In the genomic region with DNA sequence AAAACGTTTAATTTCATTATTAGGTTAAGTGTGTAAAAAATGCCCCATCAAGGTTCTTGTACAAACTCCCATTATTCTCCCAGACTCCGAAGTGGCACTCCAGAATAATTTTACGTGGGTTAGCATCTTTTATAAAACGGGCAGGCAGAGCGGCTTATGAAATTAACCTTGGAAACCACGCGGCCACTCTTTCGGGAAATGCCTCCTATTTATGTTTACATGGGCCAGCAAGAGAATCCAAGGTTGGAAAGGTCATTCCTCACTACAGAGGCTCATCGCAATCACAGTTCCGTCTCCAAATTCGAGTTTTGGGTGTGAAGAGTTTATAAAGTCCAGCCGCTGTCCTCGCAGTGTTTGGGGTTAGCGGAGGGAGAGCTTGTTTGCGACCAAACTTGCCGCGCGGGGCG, we compare ENCODE assay signal across 1 cellular context.
TF ChIP-seq lines count a peak whose summit lies in the region.

No MANE protein-coding gene starts in this region.

TF ChIP-seq in K562, 482 proteins besides CTCF, POLR2A, EP300 and RAD21 (continued from another document and continues in another):
- TF ChIP-seq, protein P1, sequence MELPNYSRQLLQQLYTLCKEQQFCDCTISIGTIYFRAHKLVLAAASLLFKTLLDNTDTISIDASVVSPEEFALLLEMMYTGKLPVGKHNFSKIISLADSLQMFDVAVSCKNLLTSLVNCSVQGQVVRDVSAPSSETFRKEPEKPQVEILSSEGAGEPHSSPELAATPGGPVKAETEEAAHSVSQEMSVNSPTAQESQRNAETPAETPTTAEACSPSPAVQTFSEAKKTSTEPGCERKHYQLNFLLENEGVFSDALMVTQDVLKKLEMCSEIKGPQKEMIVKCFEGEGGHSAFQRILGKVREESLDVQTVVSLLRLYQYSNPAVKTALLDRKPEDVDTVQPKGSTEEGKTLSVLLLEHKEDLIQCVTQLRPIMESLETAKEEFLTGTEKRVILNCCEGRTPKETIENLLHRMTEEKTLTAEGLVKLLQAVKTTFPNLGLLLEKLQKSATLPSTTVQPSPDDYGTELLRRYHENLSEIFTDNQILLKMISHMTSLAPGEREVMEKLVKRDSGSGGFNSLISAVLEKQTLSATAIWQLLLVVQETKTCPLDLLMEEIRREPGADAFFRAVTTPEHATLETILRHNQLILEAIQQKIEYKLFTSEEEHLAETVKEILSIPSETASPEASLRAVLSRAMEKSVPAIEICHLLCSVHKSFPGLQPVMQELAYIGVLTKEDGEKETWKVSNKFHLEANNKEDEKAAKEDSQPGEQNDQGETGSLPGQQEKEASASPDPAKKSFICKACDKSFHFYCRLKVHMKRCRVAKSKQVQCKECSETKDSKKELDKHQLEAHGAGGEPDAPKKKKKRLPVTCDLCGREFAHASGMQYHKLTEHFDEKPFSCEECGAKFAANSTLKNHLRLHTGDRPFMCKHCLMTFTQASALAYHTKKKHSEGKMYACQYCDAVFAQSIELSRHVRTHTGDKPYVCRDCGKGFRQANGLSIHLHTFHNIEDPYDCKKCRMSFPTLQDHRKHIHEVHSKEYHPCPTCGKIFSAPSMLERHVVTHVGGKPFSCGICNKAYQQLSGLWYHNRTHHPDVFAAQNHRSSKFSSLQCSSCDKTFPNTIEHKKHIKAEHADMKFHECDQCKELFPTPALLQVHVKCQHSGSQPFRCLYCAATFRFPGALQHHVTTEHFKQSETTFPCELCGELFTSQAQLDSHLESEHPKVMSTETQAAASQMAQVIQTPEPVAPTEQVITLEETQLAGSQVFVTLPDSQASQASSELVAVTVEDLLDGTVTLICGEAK (IDR thresholded peaks at IDR 0.05) = peak; percentile 54; the same call in 1 of the 2 replicates
- TF ChIP-seq, protein P1 (CRISPR knock-in tag; IDR thresholded peaks at IDR 0.05) = no peak
- TF ChIP-seq ZNF431 (CRISPR knock-in tag; IDR thresholded peaks at IDR 0.05) (no peak), GABPB2 (CRISPR knock-in tag; conservative IDR thresholded peaks at IDR 0.05) (no peak), NFE2 (IDR thresholded peaks at IDR 0.05; ENCODE audit: low read depth) (no peak), U2AF1 (optimal IDR thresholded peaks at IDR 0.05; ENCODE audit: low read depth, low read length) (no peak), RBM15 (IDR thresholded peaks at IDR 0.05; ENCODE audit: insufficient read depth, low read length) (no peak), BRCA1 (IDR thresholded peaks at IDR 0.05) (no peak), BRCA1 (CRISPR knock-in tag; IDR thresholded peaks at IDR 0.05) (no peak), POU5F1 (IDR thresholded peaks at IDR 0.05; ENCODE audit: borderline replicate concordance, low read depth, low read length, partially characterized antibody) (no peak), ZNF586 (CRISPR knock-in tag; conservative IDR thresholded peaks at IDR 0.05) (no peak), NFRKB (IDR thresholded peaks at IDR 0.05; ENCODE audit: low read depth) (0 out of 2 replicates have a peak, but pooled peaks have one; percentile 52), ZNF175 (CRISPR knock-in tag; IDR thresholded peaks at IDR 0.05; ENCODE audit: low read depth) (0 out of 2 replicates have a peak, but pooled peaks have one; percentile 44), TCF7 (IDR thresholded peaks at IDR 0.05; ENCODE audit: borderline replicate concordance) (no peak), MAFK (IDR thresholded peaks at IDR 0.05; ENCODE audit: low read length) (no peak), STAT5B (CRISPR knock-in tag; IDR thresholded peaks at IDR 0.05) (no peak), KAT8 (IDR thresholded peaks at IDR 0.05; ENCODE audit: low read depth) (no peak), LEF1 (IDR thresholded peaks at IDR 0.05) (no peak), ZNF699 (CRISPR knock-in tag; IDR thresholded peaks at IDR 0.05; ENCODE audit: insufficient replicate concordance) (no peak), ZNF12 (CRISPR knock-in tag; IDR thresholded peaks at IDR 0.05) (no peak), SAFB2 (IDR thresholded peaks at IDR 0.05; ENCODE audit: borderline replicate concordance, low read depth, low read length, severe bottlenecking) (no peak), RBM34 (IDR thresholded peaks at IDR 0.05; ENCODE audit: borderline replicate concordance, insufficient read depth, low read length) (no peak), SIN3A (IDR thresholded peaks at IDR 0.05; ENCODE audit: borderline replicate concordance in 2 of 2, control insufficient read depth in 1 of 2, low read depth in 2 of 2, low read length in 2 of 2) (no peak), NR2C1 (IDR thresholded peaks at IDR 0.05) (0 out of 2 replicates have a peak, but pooled peaks have one; percentile 23), NR2C1 (tag; IDR thresholded peaks at IDR 0.05) (no peak), ZNF584 (CRISPR knock-in tag; IDR thresholded peaks at IDR 0.05; ENCODE audit: low read depth) (no peak), ZNF561 (CRISPR knock-in tag; conservative IDR thresholded peaks at IDR 0.05) (no peak), TOE1 (IDR thresholded peaks at IDR 0.05; ENCODE audit: borderline replicate concordance) (no peak), TOE1 (CRISPR knock-in tag; IDR thresholded peaks at IDR 0.05; ENCODE audit: borderline replicate concordance, low read depth) (no peak), ZBTB8A (IDR thresholded peaks at IDR 0.05; ENCODE audit: partially characterized antibody) (no peak), MIER1 (IDR thresholded peaks at IDR 0.05; ENCODE audit: low read depth) (no peak)
- TF ChIP-seq, protein P2, sequence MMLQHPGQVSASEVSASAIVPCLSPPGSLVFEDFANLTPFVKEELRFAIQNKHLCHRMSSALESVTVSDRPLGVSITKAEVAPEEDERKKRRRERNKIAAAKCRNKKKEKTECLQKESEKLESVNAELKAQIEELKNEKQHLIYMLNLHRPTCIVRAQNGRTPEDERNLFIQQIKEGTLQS (IDR thresholded peaks at IDR 0.05) = no peak
- TF ChIP-seq, protein P2 (CRISPR knock-in tag; conservative IDR thresholded peaks at IDR 0.05) = 0 out of 2 replicates have a peak, but pooled peaks have one; percentile 33
- TF ChIP-seq, protein P3, sequence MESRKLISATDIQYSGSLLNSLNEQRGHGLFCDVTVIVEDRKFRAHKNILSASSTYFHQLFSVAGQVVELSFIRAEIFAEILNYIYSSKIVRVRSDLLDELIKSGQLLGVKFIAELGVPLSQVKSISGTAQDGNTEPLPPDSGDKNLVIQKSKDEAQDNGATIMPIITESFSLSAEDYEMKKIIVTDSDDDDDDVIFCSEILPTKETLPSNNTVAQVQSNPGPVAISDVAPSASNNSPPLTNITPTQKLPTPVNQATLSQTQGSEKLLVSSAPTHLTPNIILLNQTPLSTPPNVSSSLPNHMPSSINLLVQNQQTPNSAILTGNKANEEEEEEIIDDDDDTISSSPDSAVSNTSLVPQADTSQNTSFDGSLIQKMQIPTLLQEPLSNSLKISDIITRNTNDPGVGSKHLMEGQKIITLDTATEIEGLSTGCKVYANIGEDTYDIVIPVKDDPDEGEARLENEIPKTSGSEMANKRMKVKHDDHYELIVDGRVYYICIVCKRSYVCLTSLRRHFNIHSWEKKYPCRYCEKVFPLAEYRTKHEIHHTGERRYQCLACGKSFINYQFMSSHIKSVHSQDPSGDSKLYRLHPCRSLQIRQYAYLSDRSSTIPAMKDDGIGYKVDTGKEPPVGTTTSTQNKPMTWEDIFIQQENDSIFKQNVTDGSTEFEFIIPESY (CRISPR knock-in tag; IDR thresholded peaks at IDR 0.05) = no peak
- TF ChIP-seq, protein P4, sequence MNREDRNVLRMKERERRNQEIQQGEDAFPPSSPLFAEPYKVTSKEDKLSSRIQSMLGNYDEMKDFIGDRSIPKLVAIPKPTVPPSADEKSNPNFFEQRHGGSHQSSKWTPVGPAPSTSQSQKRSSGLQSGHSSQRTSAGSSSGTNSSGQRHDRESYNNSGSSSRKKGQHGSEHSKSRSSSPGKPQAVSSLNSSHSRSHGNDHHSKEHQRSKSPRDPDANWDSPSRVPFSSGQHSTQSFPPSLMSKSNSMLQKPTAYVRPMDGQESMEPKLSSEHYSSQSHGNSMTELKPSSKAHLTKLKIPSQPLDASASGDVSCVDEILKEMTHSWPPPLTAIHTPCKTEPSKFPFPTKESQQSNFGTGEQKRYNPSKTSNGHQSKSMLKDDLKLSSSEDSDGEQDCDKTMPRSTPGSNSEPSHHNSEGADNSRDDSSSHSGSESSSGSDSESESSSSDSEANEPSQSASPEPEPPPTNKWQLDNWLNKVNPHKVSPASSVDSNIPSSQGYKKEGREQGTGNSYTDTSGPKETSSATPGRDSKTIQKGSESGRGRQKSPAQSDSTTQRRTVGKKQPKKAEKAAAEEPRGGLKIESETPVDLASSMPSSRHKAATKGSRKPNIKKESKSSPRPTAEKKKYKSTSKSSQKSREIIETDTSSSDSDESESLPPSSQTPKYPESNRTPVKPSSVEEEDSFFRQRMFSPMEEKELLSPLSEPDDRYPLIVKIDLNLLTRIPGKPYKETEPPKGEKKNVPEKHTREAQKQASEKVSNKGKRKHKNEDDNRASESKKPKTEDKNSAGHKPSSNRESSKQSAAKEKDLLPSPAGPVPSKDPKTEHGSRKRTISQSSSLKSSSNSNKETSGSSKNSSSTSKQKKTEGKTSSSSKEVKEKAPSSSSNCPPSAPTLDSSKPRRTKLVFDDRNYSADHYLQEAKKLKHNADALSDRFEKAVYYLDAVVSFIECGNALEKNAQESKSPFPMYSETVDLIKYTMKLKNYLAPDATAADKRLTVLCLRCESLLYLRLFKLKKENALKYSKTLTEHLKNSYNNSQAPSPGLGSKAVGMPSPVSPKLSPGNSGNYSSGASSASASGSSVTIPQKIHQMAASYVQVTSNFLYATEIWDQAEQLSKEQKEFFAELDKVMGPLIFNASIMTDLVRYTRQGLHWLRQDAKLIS (CRISPR knock-in tag; IDR thresholded peaks at IDR 0.05) = no peak
- TF ChIP-seq, protein P5, sequence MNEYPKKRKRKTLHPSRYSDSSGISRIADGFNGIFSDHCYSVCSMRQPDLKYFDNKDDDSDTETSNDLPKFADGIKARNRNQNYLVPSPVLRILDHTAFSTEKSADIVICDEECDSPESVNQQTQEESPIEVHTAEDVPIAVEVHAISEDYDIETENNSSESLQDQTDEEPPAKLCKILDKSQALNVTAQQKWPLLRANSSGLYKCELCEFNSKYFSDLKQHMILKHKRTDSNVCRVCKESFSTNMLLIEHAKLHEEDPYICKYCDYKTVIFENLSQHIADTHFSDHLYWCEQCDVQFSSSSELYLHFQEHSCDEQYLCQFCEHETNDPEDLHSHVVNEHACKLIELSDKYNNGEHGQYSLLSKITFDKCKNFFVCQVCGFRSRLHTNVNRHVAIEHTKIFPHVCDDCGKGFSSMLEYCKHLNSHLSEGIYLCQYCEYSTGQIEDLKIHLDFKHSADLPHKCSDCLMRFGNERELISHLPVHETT (CRISPR knock-in tag; conservative IDR thresholded peaks at IDR 0.05 in 1 of 2, IDR thresholded peaks at IDR 0.05 in 1 of 2) = no peak
- TF ChIP-seq, protein P6, sequence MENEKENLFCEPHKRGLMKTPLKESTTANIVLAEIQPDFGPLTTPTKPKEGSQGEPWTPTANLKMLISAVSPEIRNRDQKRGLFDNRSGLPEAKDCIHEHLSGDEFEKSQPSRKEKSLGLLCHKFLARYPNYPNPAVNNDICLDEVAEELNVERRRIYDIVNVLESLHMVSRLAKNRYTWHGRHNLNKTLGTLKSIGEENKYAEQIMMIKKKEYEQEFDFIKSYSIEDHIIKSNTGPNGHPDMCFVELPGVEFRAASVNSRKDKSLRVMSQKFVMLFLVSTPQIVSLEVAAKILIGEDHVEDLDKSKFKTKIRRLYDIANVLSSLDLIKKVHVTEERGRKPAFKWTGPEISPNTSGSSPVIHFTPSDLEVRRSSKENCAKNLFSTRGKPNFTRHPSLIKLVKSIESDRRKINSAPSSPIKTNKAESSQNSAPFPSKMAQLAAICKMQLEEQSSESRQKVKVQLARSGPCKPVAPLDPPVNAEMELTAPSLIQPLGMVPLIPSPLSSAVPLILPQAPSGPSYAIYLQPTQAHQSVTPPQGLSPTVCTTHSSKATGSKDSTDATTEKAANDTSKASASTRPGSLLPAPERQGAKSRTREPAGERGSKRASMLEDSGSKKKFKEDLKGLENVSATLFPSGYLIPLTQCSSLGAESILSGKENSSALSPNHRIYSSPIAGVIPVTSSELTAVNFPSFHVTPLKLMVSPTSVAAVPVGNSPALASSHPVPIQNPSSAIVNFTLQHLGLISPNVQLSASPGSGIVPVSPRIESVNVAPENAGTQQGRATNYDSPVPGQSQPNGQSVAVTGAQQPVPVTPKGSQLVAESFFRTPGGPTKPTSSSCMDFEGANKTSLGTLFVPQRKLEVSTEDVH (IDR thresholded peaks at IDR 0.05; ENCODE audit: low read depth, partially characterized antibody) = no peak
- TF ChIP-seq, protein P7, sequence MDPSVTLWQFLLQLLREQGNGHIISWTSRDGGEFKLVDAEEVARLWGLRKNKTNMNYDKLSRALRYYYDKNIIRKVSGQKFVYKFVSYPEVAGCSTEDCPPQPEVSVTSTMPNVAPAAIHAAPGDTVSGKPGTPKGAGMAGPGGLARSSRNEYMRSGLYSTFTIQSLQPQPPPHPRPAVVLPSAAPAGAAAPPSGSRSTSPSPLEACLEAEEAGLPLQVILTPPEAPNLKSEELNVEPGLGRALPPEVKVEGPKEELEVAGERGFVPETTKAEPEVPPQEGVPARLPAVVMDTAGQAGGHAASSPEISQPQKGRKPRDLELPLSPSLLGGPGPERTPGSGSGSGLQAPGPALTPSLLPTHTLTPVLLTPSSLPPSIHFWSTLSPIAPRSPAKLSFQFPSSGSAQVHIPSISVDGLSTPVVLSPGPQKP (CRISPR knock-in tag; IDR thresholded peaks at IDR 0.05) = no peak
